In genomic region chr6:53718597-53719460, GRCh38 we compare ENCODE assay signal across 9 cellular contexts. TPM values are rescaled to one million over a fixed set of nuclear protein-coding genes. Genes with fewer than 3 reads are reported as not detected.
DNase-seq lines count a peak whose midpoint lies in the region; ATAC-seq and TF ChIP-seq lines count a peak whose summit lies in the region.
"Had no signal": no experiment of that assay in that cellular context is flagged by ENCODE, and none has a peak within 500 bp of the region (broad histone marks: within the 10 kb centered on the region; RNA-seq: fewer than 3 reads in every experiment).

No MANE protein-coding gene starts in this region.

- H4K8ac ChIP-seq in trophoblast cell (ENCODE audit: low read depth, low read length): no peak overlapping the region

- ATAC-seq in HG03457 (IDR thresholded peaks at IDR 0.05; ENCODE audit: unreplicated experiment): peak; percentile 95
- peak; percentile 77 for ATAC-seq in activated T-helper 17 cell treated with anti-CD3 and anti-CD28 coated beads, Interleukin-2, amount 50 U/mL, for 72 hours (replicated peaks)

- no peak overlapping the region for H3K18ac ChIP-seq in trophoblast cell (ENCODE audit: low read length)

- H3K27ac Mint-ChIP-seq in activated T-helper 17 cell treated with anti-CD3 and anti-CD28 coated beads, Interleukin-2, amount 50 U/mL, for 72 hours: peak overlapping the region; percentile 46

- peaks cover 19% of the 10 kb centered on the region for H3K27me3 Mint-ChIP-seq in activated T-helper 17 cell treated with anti-CD3 and anti-CD28 coated beads, Interleukin-2, amount 50 U/mL, for 72 hours

- no peak overlapping the region for H2BK5ac ChIP-seq in trophoblast cell (ENCODE audit: low read depth, low read length, poor library complexity)

- no peak overlapping the region for H3K4me3 Mint-ChIP-seq in activated T-helper 17 cell treated with anti-CD3 and anti-CD28 coated beads, Interleukin-2, amount 50 U/mL, for 72 hours

- no peak overlapping the region for H3K4me2 ChIP-seq in trophoblast cell (ENCODE audit: low read length)
- H3K4me2 ChIP-seq: BLaER1 had no signal

- H2BK12ac ChIP-seq in trophoblast cell (ENCODE audit: low read length): no peak overlapping the region

- no peak overlapping the region for H2BK120ac ChIP-seq in trophoblast cell (ENCODE audit: insufficient read depth, low read length, poor library complexity)

- H3K4me1 ChIP-seq in trophoblast cell (ENCODE audit: control insufficient read depth in 1 of 2, insufficient read depth in 2 of 2, low read length in 2 of 2): peaks cover 0 to 5% of the 10 kb centered on the region in 2 experiments
- H3K4me1 ChIP-seq: BLaER1 had no signal

- H3K14ac ChIP-seq in trophoblast cell (ENCODE audit: low read length): no peak overlapping the region

- TF ChIP-seq CTCF in GM20000 (IDR thresholded peaks at IDR 0.05; ENCODE audit: extremely low read depth, missing control alignments): peak; percentile 54

- no peak overlapping the region for H3K9ac ChIP-seq in trophoblast cell (ENCODE audit: low read length)
- H3K9ac ChIP-seq: BLaER1 had no signal

- no peak overlapping the region for H3K23ac ChIP-seq in trophoblast cell (ENCODE audit: low read length)

- H3K27ac ChIP-seq in trophoblast cell (ENCODE audit: low read depth, low read length): no peak overlapping the region
- H3K27ac ChIP-seq: BLaER1 had no signal

- no peaks in the 10 kb centered on the region for H3K9me3 ChIP-seq in trophoblast cell (ENCODE audit: insufficient read depth, low read depth, low read length)
- H3K9me3 ChIP-seq: BLaER1 had no signal

- H3K27me3 ChIP-seq in trophoblast cell (ENCODE audit: insufficient read depth, low read length): no peaks in the 10 kb centered on the region
- H3K27me3 ChIP-seq: BLaER1 had no signal

- WGBS in trophoblast cell (ENCODE audit: extremely low coverage, insufficient coverage, insufficient read length): no CpG with 5 or more reads among the region's 9 CpGs

- H2AK5ac ChIP-seq in trophoblast cell (ENCODE audit: low read length): no peak overlapping the region

- H4K12ac ChIP-seq in trophoblast cell (ENCODE audit: low read depth, low read length): no peak overlapping the region

- peaks cover 4% of the 10 kb centered on the region for H3K4me1 Mint-ChIP-seq in activated T-helper 17 cell treated with anti-CD3 and anti-CD28 coated beads, Interleukin-2, amount 50 U/mL, for 72 hours

- no peaks in the 10 kb centered on the region for H3K36me3 ChIP-seq in trophoblast cell (ENCODE audit: control insufficient read depth in 1 of 2, insufficient read depth in 2 of 2, low read length in 2 of 2)
- H3K36me3 ChIP-seq: BLaER1 had no signal

- H3K4me3 ChIP-seq in trophoblast cell (ENCODE audit: low read depth, low read length): no peak overlapping the region
- H3K4me3 ChIP-seq: BLaER1 had no signal

- peak; percentile 45 to 75 for DNase-seq in NCI-H524 (lab: John Stamatoyannopoulos, UW)
- no peak for DNase-seq in NCI-H524 treated with DMSO at 0.1 percent for 48 hours (lab: John Stamatoyannopoulos, UW)
- peak; percentile 78 for DNase-seq in GM20000 (ENCODE audit: low spot score)
- DNase-seq in NCI-H446 (lab: John Stamatoyannopoulos, UW): peak; percentile 65 to 83
- DNase-seq in glomerular endothelial cell (ENCODE audit: extremely low read depth, low read depth, low spot score): peak; percentile 45
- peak; percentile 56 to 90 for DNase-seq in trophoblast cell

- peaks cover 2% of the 10 kb centered on the region for H3K79me2 ChIP-seq in trophoblast cell (ENCODE audit: control insufficient read depth, insufficient read depth, low read length, poor library complexity)

- peaks cover 2% of the 10 kb centered on the region for H3K79me1 ChIP-seq in trophoblast cell (ENCODE audit: low read length)

- no peak overlapping the region for H4K91ac ChIP-seq in trophoblast cell (ENCODE audit: low read depth, low read length)

- H3K4ac ChIP-seq in trophoblast cell (ENCODE audit: low read depth, low read length): no peak overlapping the region

- no peaks in the 10 kb centered on the region for H3K9me3 Mint-ChIP-seq in activated T-helper 17 cell treated with anti-CD3 and anti-CD28 coated beads, Interleukin-2, amount 50 U/mL, for 72 hours

- H2AFZ ChIP-seq in trophoblast cell (ENCODE audit: insufficient read depth, low read length, poor library complexity): no peak overlapping the region

- H3K36me3 Mint-ChIP-seq in activated T-helper 17 cell treated with anti-CD3 and anti-CD28 coated beads, Interleukin-2, amount 50 U/mL, for 72 hours (ENCODE audit: low read depth): no peaks in the 10 kb centered on the region

RNA-seq across cellular contexts. Expression of gene KLHL31, which starts 53.3 kb away (rescaled TPM):
- under 1 TPM; 0.28 to 0.42 TPM for total RNA-seq in activated T-helper 17 cell treated with anti-CD3 and anti-CD28 coated beads, Interleukin-2, amount 50 U/mL, for 72 hours
- total RNA-seq in glomerular endothelial cell: 0.06 TPM in 1 of 2 replicates, not detected in the other
- polyA plus RNA-seq in trophoblast cell (2013): 0.55 and 0.58 TPM in 2 replicates
